Comparison of ENCODE assay signal across 9 cellular contexts in the genomic region with DNA sequence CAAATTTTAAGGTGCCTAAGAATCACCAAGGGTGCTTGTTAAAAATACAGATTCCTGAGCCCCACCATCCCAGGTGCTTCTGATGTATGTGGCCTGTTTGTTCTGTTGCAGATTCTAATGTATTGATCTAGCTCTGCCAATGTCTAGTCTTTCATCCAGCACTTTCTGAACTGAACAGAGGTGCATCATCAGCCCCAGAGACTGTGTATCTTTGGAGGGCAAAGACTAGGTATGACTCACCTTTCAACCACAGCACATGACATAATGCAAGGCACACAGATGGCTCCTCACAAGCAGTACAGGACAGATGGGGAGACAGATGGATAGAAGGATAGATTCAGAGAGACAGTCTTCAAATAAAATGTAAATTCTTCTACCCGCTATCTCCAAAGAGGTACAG. TPM values are rescaled to one million over a fixed set of nuclear protein-coding genes. Genes with fewer than 3 reads are reported as not detected.
DNase-seq lines count a peak whose midpoint lies in the region; ATAC-seq and TF ChIP-seq lines count a peak whose summit lies in the region.
"Had no signal": no experiment of that assay in that cellular context is flagged by ENCODE, and none has a peak within 500 bp of the region (broad histone marks: within the 10 kb centered on the region; RNA-seq: fewer than 3 reads in every experiment).

No MANE protein-coding gene starts in this region.

- no peaks in the 10 kb centered on the region for H3K9me3 ChIP-seq in testis
- H3K9me3 ChIP-seq in suprapubic skin, result no peaks in the 10 kb centered on the region

- H3K4me1 ChIP-seq in testis, result no peaks in the 10 kb centered on the region
- peaks cover 4% of the 10 kb centered on the region for H3K4me1 ChIP-seq in suprapubic skin

- TF ChIP-seq CTCF in testis (IDR thresholded peaks at IDR 0.05) (no peak), suprapubic skin (IDR thresholded peaks at IDR 0.05) (no peak)

- ATAC-seq in GM21367 (IDR thresholded peaks at IDR 0.05; ENCODE audit: unreplicated experiment), result peak; percentile 70
- ATAC-seq in HG03520 (IDR thresholded peaks at IDR 0.05; ENCODE audit: unreplicated experiment), result peak; percentile 63
- peak; percentile 98 to 99 for ATAC-seq in activated naive CD4-positive, alpha-beta T cell treated with anti-CD3 and anti-CD28 coated beads, Interleukin-2, amount 50 U/mL, for 72 hours

- TF ChIP-seq POLR2A in testis (IDR thresholded peaks at IDR 0.05) (no peak), suprapubic skin (IDR thresholded peaks at IDR 0.05) (no peak)

- peak; percentile 37 for DNase-seq in EH (ENCODE audit: low read depth)
- DNase-seq in activated naive CD4-positive, alpha-beta T cell treated with anti-CD3 and anti-CD28 coated beads, Interleukin-2, amount 50 U/mL, for 72 hours (ENCODE audit: low spot score in 2 of 2), result peak in 1 of 2 donors; percentile 50
- peak; percentile 35 for DNase-seq in stimulated activated CD4-positive, alpha-beta T cell treated with anti-CD3 and anti-CD28 coated beads, Interleukin-2, amount 100 ng/mL, for 4 hours (ENCODE audit: low read depth)
- DNase-seq in testis, result no peak
- no peak for DNase-seq in amniotic stem cell (lab: John Stamatoyannopoulos, UW)
- DNase-seq in suprapubic skin (ENCODE audit: low spot score in 2 of 2), result no peak

- 84 to 100% methylated on average over 1 of the region's 1 CpG for WGBS in testis, 2 donors
- WGBS in suprapubic skin, result 100% methylated on average over 1 of the region's 1 CpG

- H3K4me3 ChIP-seq in testis (no peak overlapping the region), suprapubic skin (no peak overlapping the region)

- H3K27ac ChIP-seq in testis (no peak overlapping the region), suprapubic skin (no peak overlapping the region)

- H3K36me3 ChIP-seq in testis (ENCODE audit: low read depth, missing control alignments) (no peaks in the 10 kb centered on the region), suprapubic skin (peaks cover 36% of the 10 kb centered on the region)

- H3K9me3 Mint-ChIP-seq in activated naive CD4-positive, alpha-beta T cell treated with anti-CD3 and anti-CD28 coated beads, Interleukin-2, amount 50 U/mL, for 72 hours, result peaks cover 0 to 8% of the 10 kb centered on the region in 2 donors
- H3K9me3 Mint-ChIP-seq: IgD-negative memory B cell had no signal

- peak overlapping the region; percentile 53 to 77 for H3K27ac Mint-ChIP-seq in activated naive CD4-positive, alpha-beta T cell treated with anti-CD3 and anti-CD28 coated beads, Interleukin-2, amount 50 U/mL, for 72 hours
- H3K27ac Mint-ChIP-seq: IgD-negative memory B cell had no signal

- TF ChIP-seq EP300 in suprapubic skin (IDR thresholded peaks at IDR 0.05), result no peak

- H3K36me3 Mint-ChIP-seq in activated naive CD4-positive, alpha-beta T cell treated with anti-CD3 and anti-CD28 coated beads, Interleukin-2, amount 50 U/mL, for 72 hours, result peaks cover 44 to 64% of the 10 kb centered on the region in 2 donors

- intact Hi-C loops in testis (cut with DNase I; ENCODE audit: low total_unique reads), result no loop called here

- H3K27me3 ChIP-seq in testis (no peaks in the 10 kb centered on the region), suprapubic skin (no peaks in the 10 kb centered on the region)

RNA-seq across cellular contexts. Expression of a gene that starts 32.3 kb away (rescaled TPM):
- total RNA-seq in activated naive CD4-positive, alpha-beta T cell treated with anti-CD3 and anti-CD28 coated beads, Interleukin-2, amount 50 U/mL, for 72 hours, result 10 to 100 TPM in 1 of 2 donors, 1 to 10 TPM in 1; 8.3 to 12.7 TPM
- 10 to 100 TPM; 11.4 to 14.9 TPM for total RNA-seq in testis
- polyA plus RNA-seq in testis (ENCODE audit: insufficient read depth, low read depth, low replicate concordance), result 15.0 TPM
- 10 to 100 TPM; 23.7 to 33.4 (median 28.0) TPM for total RNA-seq in suprapubic skin

Comparison
In these comparisons a context has a peak if more than half of its experiments do, and no peak if none do; other contexts are left out.
1. DNase-seq: peak in EH (single experiment) and stimulated activated CD4-positive, alpha-beta T cell treated with anti-CD3 and anti-CD28 coated beads, Interleukin-2, amount 100 ng/mL, for 4 hours (single experiment); none in testis (single experiment), amniotic stem cell (single experiment) and suprapubic skin (0 of 2).
2. Peak in every context shown above with its lines, with median percentiles within 50 percentile points of each other: ATAC-seq.